Comparison of ENCODE assay signal across 17 cellular contexts in the genomic region with DNA sequence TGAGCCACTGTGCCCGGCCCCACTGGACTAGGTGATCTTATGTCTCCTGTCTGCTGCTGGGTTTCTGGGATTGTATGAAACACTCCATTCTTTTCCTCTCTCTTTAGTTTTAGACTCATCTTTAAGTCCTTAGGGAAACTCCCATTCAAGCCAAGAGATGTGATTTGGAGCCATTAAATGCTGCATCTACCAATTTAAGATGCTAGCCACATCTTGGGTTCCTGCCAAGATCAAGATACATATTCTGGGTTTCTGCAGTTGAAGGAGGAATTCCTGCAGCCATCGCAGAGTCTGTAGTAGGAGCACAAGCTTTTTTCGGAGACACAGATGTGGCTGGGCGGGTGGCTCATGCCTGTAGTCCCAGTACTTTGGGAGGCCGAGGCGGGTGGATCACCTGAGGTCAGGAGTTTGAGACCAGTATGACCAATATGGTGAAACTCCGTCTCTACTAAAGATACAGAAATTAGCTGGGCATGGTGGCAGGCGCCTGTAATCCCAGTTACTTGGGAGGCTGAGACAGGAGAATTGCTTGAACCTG. TPM values are rescaled to one million over a fixed set of nuclear protein-coding genes. Genes with fewer than 3 reads are reported as not detected.
DNase-seq lines count a peak whose midpoint lies in the region; ATAC-seq and TF ChIP-seq lines count a peak whose summit lies in the region.
"Had no signal": no experiment of that assay in that cellular context is flagged by ENCODE, and none has a peak within 500 bp of the region (broad histone marks: within the 10 kb centered on the region; RNA-seq: fewer than 3 reads in every experiment).

No MANE protein-coding gene starts in this region.

- H3K4me3 ChIP-seq in heart left ventricle = no peak overlapping the region
- H3K4me3 ChIP-seq in upper lobe of right lung = no peak overlapping the region

- no peak for TF ChIP-seq CTCF in heart left ventricle (IDR thresholded peaks at IDR 0.05)
- TF ChIP-seq CTCF in upper lobe of right lung (IDR thresholded peaks at IDR 0.05) = no peak

- no peaks in the 10 kb centered on the region for H3K9me3 ChIP-seq in heart left ventricle
- H3K9me3 ChIP-seq in upper lobe of right lung = no peaks in the 10 kb centered on the region
- H3K9me3 ChIP-seq: BE2C had no signal

- TF ChIP-seq POLR2A in heart left ventricle (IDR thresholded peaks at IDR 0.05) = no peak

- H3K27me3 ChIP-seq in heart left ventricle (no peaks in the 10 kb centered on the region), upper lobe of right lung (no peaks in the 10 kb centered on the region)
- H3K27me3 ChIP-seq: BE2C had no signal

- DNase-seq in heart left ventricle = no peak
- DNase-seq in cardiac septum (ENCODE audit: low spot score) = no peak
- DNase-seq in NCI-H2227 (lab: John Stamatoyannopoulos, UW; ENCODE audit: unreplicated experiment) = peak; percentile 55
- peak; percentile 79 for DNase-seq in fibroblast of peridontal ligament (ENCODE audit: extremely low read depth)
- DNase-seq in upper lobe of right lung = peak; percentile 41
- no peak for DNase-seq in activated gamma-delta T cell (lab: John Stamatoyannopoulos, UW)
- DNase-seq in NCI-H82 (lab: John Stamatoyannopoulos, UW) = no peak
- DNase-seq in SW 1271 (lab: John Stamatoyannopoulos, UW) = no peak
- DNase-seq: CD4-positive, CD25-positive, alpha-beta regulatory T cell; COR-L47; DND-41; NCI-H1092 treated with DMSO at 0.1 percent for 48 hours; NCI-H146; NCI-H2029 treated with DMSO at 0.1 percent for 48 hours; NCI-H510A; SIG-M5 had no signal

- WGBS in heart left ventricle, 4 donors = 91 to 92% (median 91%) methylated on average over 7 to 8 of the region's 8 CpGs

- H3K36me3 ChIP-seq in heart left ventricle = no peaks in the 10 kb centered on the region
- no peaks in the 10 kb centered on the region for H3K36me3 ChIP-seq in upper lobe of right lung
- H3K36me3 ChIP-seq: BE2C had no signal

- H3K4me1 ChIP-seq in heart left ventricle (peaks cover 4 to 65% (median 34%) of the 10 kb centered on the region in 12 donors), upper lobe of right lung (peaks cover 15% of the 10 kb centered on the region)
- H3K4me1 ChIP-seq: BE2C had no signal

- H3K27ac ChIP-seq in heart left ventricle (peak overlapping the region in 7 of 12 donors; percentile 59 to 77 (median 73)), upper lobe of right lung (no peak overlapping the region)

- ATAC-seq in heart left ventricle (no peak), upper lobe of right lung (no peak)

- intact Hi-C loops in heart left ventricle (cut with DNase I) (no loop called here), cardiac septum (cut with DNase I) (no loop called here), upper lobe of right lung (cut with DNase I) (no loop called here)

RNA-seq across cellular contexts. Expression of a gene that starts 23.2 kb away (rescaled TPM):
- total RNA-seq in heart left ventricle (100 to 1,000 TPM in 1 of 9 donors, 10 to 100 TPM in 8; 35.9 to 102 (median 50.2) TPM), cardiac septum (46.6 TPM), upper lobe of right lung (92.1 TPM)
- 10 to 100 TPM; 14.0 to 23.7 TPM for polyA plus RNA-seq in heart left ventricle

Comparison
In these comparisons a context has a peak if more than half of its experiments do, and no peak if none do; other contexts are left out.
1. DNase-seq: peak in NCI-H2227 (single experiment), fibroblast of peridontal ligament (single experiment) and upper lobe of right lung (single experiment); none in heart left ventricle (0 of 5), cardiac septum (single experiment), activated gamma-delta T cell (single experiment), NCI-H82 (single experiment) and SW 1271 (0 of 2).